Comparison of ENCODE assay signal across 8 cellular contexts in the genomic region with DNA sequence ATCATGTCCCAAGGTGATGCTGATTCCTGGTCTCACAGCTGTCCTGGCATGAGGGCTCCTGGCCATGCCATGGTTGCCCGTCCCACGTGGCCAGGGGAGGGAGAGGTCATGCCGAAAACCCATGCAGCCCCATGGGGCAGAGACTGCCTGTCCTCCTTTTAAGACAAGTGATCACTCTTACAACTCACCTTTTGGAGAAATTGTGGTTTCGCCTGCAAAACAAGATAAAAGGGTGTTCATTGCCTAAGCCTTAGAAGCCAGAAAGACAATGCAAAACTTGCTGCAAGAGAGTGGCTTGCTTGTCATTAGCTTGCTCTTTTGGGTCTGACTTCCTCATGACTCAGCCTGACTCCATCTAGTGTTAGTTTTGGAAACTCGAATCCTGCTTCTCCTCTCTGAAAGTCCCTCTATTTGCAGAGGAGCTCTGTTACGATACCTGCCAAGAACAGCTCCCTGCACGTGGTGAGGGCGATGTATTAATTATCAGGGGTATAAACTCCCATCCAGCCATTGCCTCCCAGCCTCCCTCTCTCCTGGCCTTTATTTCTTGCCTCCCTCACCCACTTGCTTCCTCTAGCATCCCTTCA. TPM values are rescaled to one million over a fixed set of nuclear protein-coding genes. Genes with fewer than 3 reads are reported as not detected.
DNase-seq lines count a peak whose midpoint lies in the region; ATAC-seq and TF ChIP-seq lines count a peak whose summit lies in the region.

No MANE protein-coding gene starts in this region.

- in situ Hi-C loops in G401 (cut with HindIII; ENCODE audit: low sequenced_read_pairs), result no loop called here

- no peaks in the 10 kb centered on the region for H3K9me3 Mint-ChIP-seq in osteocyte (ENCODE audit: unreplicated experiment)

- H3K36me3 Mint-ChIP-seq in osteocyte (ENCODE audit: unreplicated experiment), result no peaks in the 10 kb centered on the region

- H3K27ac Mint-ChIP-seq in osteocyte (ENCODE audit: unreplicated experiment), result no peak overlapping the region

- DNase-seq in G401 (ENCODE audit: low spot score), result peak; percentile 56
- peak; percentile 17 for DNase-seq in NOMO-1 treated with DMSO at 0.1 percent for 48 hours (lab: John Stamatoyannopoulos, UW; ENCODE audit: unreplicated experiment)
- DNase-seq in osteocyte (ENCODE audit: extremely low spot score, unreplicated experiment), result peak; percentile 66
- DNase-seq in HEK293T (ENCODE audit: extremely low spot score), result no peak
- no peak for DNase-seq in activated T-cell treated with anti-CD3 and anti-CD28 coated beads, Interleukin-2, amount 50 U/mL, for 48 hours
- no peak for DNase-seq in activated CD4-positive, alpha-beta T cell treated with anti-CD3 and anti-CD28 coated beads, Interleukin-2, amount 50 U/mL, for 1 hour

- no peaks in the 10 kb centered on the region for H3K4me1 Mint-ChIP-seq in osteocyte (ENCODE audit: unreplicated experiment)

- CTCF ChIA-PET in HEK293T (lab: Yijun Ruan, JAX), result interaction anchor here (0.6 to 1.4 kb wide), 3 partner anchors 52 to 504 kb away, joined by 3 to 7 read pairs (median 4); no protein-coding TSS in a partner anchor

- H3K4me3 Mint-ChIP-seq in osteocyte (ENCODE audit: unreplicated experiment), result no peak overlapping the region

- POLR2A ChIA-PET in HEK293T (lab: Yijun Ruan, JAX), result no interaction called here

- TF ChIP-seq CTCF in osteocyte (IDR thresholded peaks at IDR 0.05), result peak; percentile 41

- ATAC-seq in esophagus mucosa (peak; percentile 57), GM18858 (IDR thresholded peaks at IDR 0.05; ENCODE audit: unreplicated experiment) (no peak)

- peaks cover 24% of the 10 kb centered on the region for H3K27me3 Mint-ChIP-seq in osteocyte (ENCODE audit: unreplicated experiment)

TF ChIP-seq in HEK293T, 16 proteins besides CTCF, POLR2A, EP300 and RAD21:
- TF ChIP-seq ELF4 (IDR thresholded peaks at IDR 0.05), result no peak
- TF ChIP-seq L3MBTL2 (conservative IDR thresholded peaks at IDR 0.05), result no peak
- TF ChIP-seq FOXK2 (IDR thresholded peaks at IDR 0.05), result no peak
- no peak for TF ChIP-seq TARDBP (IDR thresholded peaks at IDR 0.05)
- TF ChIP-seq BHLHE40 (IDR thresholded peaks at IDR 0.05; ENCODE audit: borderline replicate concordance), result no peak

RNA-seq across cellular contexts. Expression of gene TMEM273, which starts 26.7 kb away (rescaled TPM):
- total RNA-seq in G401 (2014; rRNA removed; shearing (Covaris generic)), result not detected in 2 replicates
- total RNA-seq in esophagus mucosa (3.8 TPM), osteocyte (not detected in 2 replicates)

RNA-seq across cellular contexts. Expression of gene FAM170B, which starts 27.7 kb away (rescaled TPM):
- not detected in 2 replicates for total RNA-seq in G401 (2014; rRNA removed; shearing (Covaris generic))
- total RNA-seq in esophagus mucosa (not detected), osteocyte (not detected in 2 replicates)

RNA-seq across cellular contexts. Expression of gene VSTM4, which starts 46.2 kb away (rescaled TPM):
- not detected in 2 replicates for total RNA-seq in G401 (2014; rRNA removed; shearing (Covaris generic))
- 0.68 TPM for total RNA-seq in esophagus mucosa
- 0.70 and 0.81 TPM in 2 replicates for total RNA-seq in osteocyte

Comparison
In these comparisons a context has a peak if more than half of its experiments do, and no peak if none do; other contexts are left out.
1. DNase-seq: peak in G401 (single experiment), NOMO-1 treated with DMSO at 0.1 percent for 48 hours (single experiment) and osteocyte (single experiment); none in HEK293T (single experiment), activated T-cell treated with anti-CD3 and anti-CD28 coated beads, Interleukin-2, amount 50 U/mL, for 48 hours (0 of 2) and activated CD4-positive, alpha-beta T cell treated with anti-CD3 and anti-CD28 coated beads, Interleukin-2, amount 50 U/mL, for 1 hour (single experiment).